8 cellular contexts compared by ENCODE assay signal in genomic region chr2:223601932-223602676, GRCh38. TPM values are rescaled to one million over a fixed set of nuclear protein-coding genes. Genes with fewer than 3 reads are reported as not detected.
A peak's percentile ranks its signal among the peaks of the same experiment; 100 is the strongest.
DNase-seq lines count a peak whose midpoint lies in the region; ATAC-seq and TF ChIP-seq lines count a peak whose summit lies in the region.

A gene with protein sequence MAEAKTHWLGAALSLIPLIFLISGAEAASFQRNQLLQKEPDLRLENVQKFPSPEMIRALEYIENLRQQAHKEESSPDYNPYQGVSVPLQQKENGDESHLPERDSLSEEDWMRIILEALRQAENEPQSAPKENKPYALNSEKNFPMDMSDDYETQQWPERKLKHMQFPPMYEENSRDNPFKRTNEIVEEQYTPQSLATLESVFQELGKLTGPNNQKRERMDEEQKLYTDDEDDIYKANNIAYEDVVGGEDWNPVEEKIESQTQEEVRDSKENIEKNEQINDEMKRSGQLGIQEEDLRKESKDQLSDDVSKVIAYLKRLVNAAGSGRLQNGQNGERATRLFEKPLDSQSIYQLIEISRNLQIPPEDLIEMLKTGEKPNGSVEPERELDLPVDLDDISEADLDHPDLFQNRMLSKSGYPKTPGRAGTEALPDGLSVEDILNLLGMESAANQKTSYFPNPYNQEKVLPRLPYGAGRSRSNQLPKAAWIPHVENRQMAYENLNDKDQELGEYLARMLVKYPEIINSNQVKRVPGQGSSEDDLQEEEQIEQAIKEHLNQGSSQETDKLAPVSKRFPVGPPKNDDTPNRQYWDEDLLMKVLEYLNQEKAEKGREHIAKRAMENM (minus strand): TSS chr2:223602361. CDS start chr2:223599282, 3,079 bp downstream.

- H3K36me3 ChIP-seq in Panc1 (ENCODE audit: control insufficient read depth, insufficient read depth, low read length) = no peaks in the 10 kb centered on the region

- no peaks in the 10 kb centered on the region for H3K27me3 ChIP-seq in Panc1 (ENCODE audit: control insufficient read depth, insufficient read depth, low read length)

- no peaks in the 10 kb centered on the region for H3K4me1 ChIP-seq in Panc1 (ENCODE audit: control insufficient read depth, insufficient read depth, low read length)

- in situ Hi-C loops in Panc1 (cut with HindIII; ENCODE audit: low pct_unique_long_range_greater_than_20kb, low sequenced_read_pairs) = no loop called here

- CTCF ChIA-PET in Panc1 (lab: Charles Lee) = no interaction called here
- CTCF ChIA-PET in MCF 10A (lab: Yijun Ruan, JAX) = interaction anchor here (0.5 to 1.4 kb wide), 10 partner anchors 9 to 619 kb away, joined by 3 read pairs; no protein-coding TSS in a partner anchor

- ATAC-seq in GM21528 (IDR thresholded peaks at IDR 0.05; ENCODE audit: low FRiP score, unreplicated experiment) = peak; percentile 90
- ATAC-seq in Panc1 = peak; percentile 99

- H3K27ac ChIP-seq in Panc1 (ENCODE audit: low read length) = no peak within 1 kb of the TSS

- POLR2A ChIA-PET in Panc1 (lab: Charles Lee) (no interaction called here), MCF 10A (lab: Yijun Ruan, JAX) (interaction anchor here (1.6 kb wide), 1 partner anchor 15 kb away, joined by 4 read pairs; no protein-coding TSS in a partner anchor)

- TF ChIP-seq CTCF in Panc1 (IDR thresholded peaks at IDR 0.05) (peak; percentile 56), MCF 10A (IDR thresholded peaks at IDR 0.05; ENCODE audit: unreplicated experiment) (peak; percentile 26)

- no peaks in the 10 kb centered on the region for H3K9me3 Mint-ChIP-seq in MCF 10A (ENCODE audit: unreplicated experiment)

- DNase-seq in DMS53 treated with DMSO at 0.1 percent for 48 hours (lab: John Stamatoyannopoulos, UW; ENCODE audit: unreplicated experiment) (peak; percentile 74), Kasumi-1 (lab: John Stamatoyannopoulos, UW) (peak; percentile 58 to 65), Panc1 (ENCODE audit: low read depth, low spot score) (peak; percentile 15), MCF 10A (ENCODE audit: unreplicated experiment) (peak; percentile 78), inferior parietal cortex (ENCODE audit: extremely low spot score) (peak; percentile 70), smooth muscle cell of the brain vasculature (ENCODE audit: low read depth, low spot score) (peak; percentile 86)
- no peak for DNase-seq in stimulated activated naive CD4-positive, alpha-beta T cell treated with Interleukin-2 at 50 U/mL for 16 hours (lab: John Stamatoyannopoulos, UW)

- peaks cover 17% of the 10 kb centered on the region for H3K4me1 Mint-ChIP-seq in MCF 10A (ENCODE audit: insufficient read depth, unreplicated experiment)

- H3K9me3 ChIP-seq in Panc1 (ENCODE audit: control insufficient read depth, insufficient read depth, low read depth, low read length) = no peaks in the 10 kb centered on the region

- intact Hi-C loops in Panc1 (cut with micrococcal nuclease; ENCODE audit: unreplicated experiment) (no loop called here), MCF 10A (cut with micrococcal nuclease) (loop anchor here (1.0 to 10.0 kb wide), 5 partner anchors 40 to 630 kb away; no protein-coding TSS in a partner anchor)

- H3K27me3 Mint-ChIP-seq in MCF 10A (ENCODE audit: insufficient read depth, unreplicated experiment) = no peaks in the 10 kb centered on the region

- BruUV-seq in Panc1 (replicated peaks; lab: Mats Ljungman, UMichigan) (no TSS peak), MCF 10A (replicated peaks; lab: Mats Ljungman, UMichigan) (no TSS peak)

- no peak within 1 kb of the TSS for H3K4me3 Mint-ChIP-seq in MCF 10A (ENCODE audit: unreplicated experiment)

- peaks cover 6% of the 10 kb centered on the region for H3K36me3 Mint-ChIP-seq in MCF 10A (ENCODE audit: insufficient read depth, unreplicated experiment)

- no peak within 1 kb of the TSS for H3K27ac Mint-ChIP-seq in MCF 10A (ENCODE audit: low read depth, unreplicated experiment)

- peak within 1 kb of the TSS; percentile 26 to 38 for H3K4me3 ChIP-seq in Panc1 (ENCODE audit: low read depth in 2 of 2, low read length in 2 of 2)

RNA-seq across cellular contexts. Expression of the gene that starts here (rescaled TPM):
- total RNA-seq in Panc1 (2021; ENCODE audit: unreplicated experiment) (1.7 TPM), MCF 10A (2022) (0.52 and 0.84 TPM in 2 replicates)
- 2.4 TPM for polyA plus RNA-seq in Panc1 (2012; ENCODE audit: insufficient read length)

Comparison
In these comparisons a context has a peak if more than half of its experiments do, and no peak if none do; other contexts are left out.
1. Peak in DNase-seq in MCF 10A; RNA of the gene not detected or under 1 TPM.